ENCODE assay signal across 8 cellular contexts in genomic region chr1:1775364-1776226, GRCh38. TPM values are rescaled to one million over a fixed set of nuclear protein-coding genes. Genes with fewer than 3 reads are reported as not detected.
DNase-seq lines count a peak whose midpoint lies in the region; ATAC-seq and TF ChIP-seq lines count a peak whose summit lies in the region.

No MANE protein-coding gene starts in this region.

- H3K4me1 ChIP-seq in right atrium auricular region (peaks cover 0 to 52% of the 10 kb centered on the region in 2 donors), iPS-15b (ENCODE audit: control insufficient read depth, insufficient read depth, low read length) (peaks cover 23% of the 10 kb centered on the region)

- peak overlapping the region; percentile 95 for H3K27ac ChIP-seq in right atrium auricular region

- no peak for TF ChIP-seq CTCF in right atrium auricular region (IDR thresholded peaks at IDR 0.05)

- peaks cover 4 to 9% of the 10 kb centered on the region in 2 donors for H3K9me3 ChIP-seq in right atrium auricular region
- H3K9me3 ChIP-seq in iPS-15b (ENCODE audit: control insufficient read depth, insufficient read depth, low read length) = no peaks in the 10 kb centered on the region

- H3K27me3 ChIP-seq in right atrium auricular region (no peaks in the 10 kb centered on the region), iPS-15b (ENCODE audit: control insufficient read depth, insufficient read depth, low read length) (no peaks in the 10 kb centered on the region)

- ATAC-seq in Right ventricle myocardium superior (ENCODE audit: poor library complexity) (no peak), GM21515 (IDR thresholded peaks at IDR 0.05; ENCODE audit: unreplicated experiment) (no peak)

- peaks cover 18% of the 10 kb centered on the region for H3K36me3 ChIP-seq in right atrium auricular region
- no peaks in the 10 kb centered on the region for H3K36me3 ChIP-seq in iPS-15b (ENCODE audit: control insufficient read depth, insufficient read depth, low read length)

- intact Hi-C loops in Right ventricle myocardium superior (cut with DNase I) = loop anchor here (5.0 kb wide), 1 partner anchor 132 kb away; no protein-coding TSS in a partner anchor

- no peak overlapping the region for H3K4me3 ChIP-seq in right atrium auricular region
- no peak overlapping the region for H3K4me3 ChIP-seq in iPS-15b (ENCODE audit: low read depth, low read length)

- peak overlapping the region; percentile 26 for H3K9ac ChIP-seq in iPS-15b (ENCODE audit: low read depth, low read length)

- 0 out of 2 replicates have a peak, but pooled peaks have one; percentile 21 for TF ChIP-seq POLR2A in Raji (IDR thresholded peaks at IDR 0.05; ENCODE audit: insufficient read depth, low read depth, low read length)

- no peak for DNase-seq in right atrium auricular region (ENCODE audit: low spot score)
- DNase-seq in Right ventricle myocardium superior = no peak
- DNase-seq in hepatic stellate cell (ENCODE audit: low spot score) = no peak
- no peak for DNase-seq in retina
- DNase-seq in NCI-H524 treated with DMSO at 0.1 percent for 48 hours (lab: John Stamatoyannopoulos, UW) = no peak

RNA-seq across cellular contexts. Expression of gene NADK, which starts 2.7 kb away (rescaled TPM):
- total RNA-seq in right atrium auricular region (10 to 100 TPM; 26.5 to 51.5 TPM), Right ventricle myocardium superior (23.0 TPM)

RNA-seq across cellular contexts. Expression of gene CDK11A, which starts 51.4 kb away (rescaled TPM):
- total RNA-seq in right atrium auricular region = 1 to 10 TPM; 4.3 to 8.2 TPM
- total RNA-seq in Right ventricle myocardium superior = 17.3 TPM
